ENCODE assay signal across 19 cellular contexts in the genomic region with DNA sequence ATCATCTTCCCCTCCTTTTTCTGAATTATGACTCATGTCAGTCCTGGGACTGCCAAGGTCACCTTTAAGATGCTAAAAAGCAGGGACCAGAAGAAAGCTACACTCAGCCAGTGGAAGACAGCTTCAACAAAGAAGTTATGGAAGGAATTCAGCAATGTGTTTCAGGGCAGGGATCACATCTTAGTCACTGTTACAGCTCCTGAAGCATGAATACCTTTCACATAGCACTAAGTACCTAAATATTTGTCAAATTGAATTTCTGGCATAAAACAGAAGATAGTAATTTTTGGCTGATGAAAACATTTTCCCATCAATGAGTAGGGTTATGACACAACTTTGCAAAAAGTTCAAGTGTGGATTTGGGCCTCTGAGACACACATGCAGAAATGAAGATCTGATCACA. TPM values are rescaled to one million over a fixed set of nuclear protein-coding genes. Genes with fewer than 3 reads are reported as not detected.
A peak's percentile ranks its signal among the peaks of the same experiment; 100 is the strongest.
DNase-seq lines count a peak whose midpoint lies in the region; ATAC-seq, FAIRE-seq and TF ChIP-seq lines count a peak whose summit lies in the region.
"Had no signal": no experiment of that assay in that cellular context is flagged by ENCODE, and none has a peak within 500 bp of the region (broad histone marks: within the 10 kb centered on the region; RNA-seq: fewer than 3 reads in every experiment).

No MANE protein-coding gene starts in this region.

- intact Hi-C loops in posterior vena cava (cut with DNase I) = no loop called here

- DNase-seq in stimulated activated naive CD8-positive, alpha-beta T cell treated with anti-CD3 and anti-CD28 coated beads, Interleukin-15, amount 100 ng/mL, for 72 hours = no peak
- no peak for DNase-seq in stimulated activated naive CD8-positive, alpha-beta T cell treated with anti-CD3 and anti-CD28 coated beads, Interleukin-15, Interleukin-2, amounts not matched to agents 100 U/mL and 50 U/mL, for 24 hours
- DNase-seq in astrocyte (ENCODE audit: low read depth) = peak; percentile 66
- DNase-seq in fibroblast of villous mesenchyme (ENCODE audit: low read depth) = peak; percentile 23
- DNase-seq in posterior vena cava (ENCODE audit: low spot score) = no peak
- no peak for DNase-seq in hepatic stellate cell (ENCODE audit: low spot score)
- DNase-seq: activated CD8-positive, alpha-beta memory T cell treated with anti-CD3 and anti-CD28 coated beads for 24 hours; NCI-H1436 treated with DMSO at 0.1 percent for 48 hours; NCI-H226; retina; stimulated activated CD4-positive, alpha-beta T cell treated with anti-CD3 and anti-CD28 coated beads, Interleukin-15, amount 100 ng/mL, for 24 hours had no signal

- H2AFZ ChIP-seq in astrocyte (ENCODE audit: low read depth, low read length) = no peak overlapping the region

- H3K27me3 Mint-ChIP-seq in stimulated activated naive CD8-positive, alpha-beta T cell treated with anti-CD3 and anti-CD28 coated beads, Interleukin-15, amount 100 ng/mL, for 72 hours = no peaks in the 10 kb centered on the region
- no peaks in the 10 kb centered on the region for H3K27me3 Mint-ChIP-seq in astrocyte (ENCODE audit: low read depth, unreplicated experiment)
- H3K27me3 Mint-ChIP-seq: natural killer cell treated with Interleukin-12 subunit alpha and Interleukin-12 subunit beta and Interleukin-15 and Interleukin-18, amount 100 ng/mL, for 72 hours had no signal

- H3K4me3 ChIP-seq in astrocyte (ENCODE audit: insufficient read depth, low read depth, low read length) (no peak overlapping the region), fibroblast of villous mesenchyme (ENCODE audit: low read depth, low read length) (no peak overlapping the region)

- peaks cover 57% of the 10 kb centered on the region for H3K4me1 Mint-ChIP-seq in stimulated activated naive CD8-positive, alpha-beta T cell treated with anti-CD3 and anti-CD28 coated beads, Interleukin-15, amount 100 ng/mL, for 72 hours
- peaks cover 46% of the 10 kb centered on the region for H3K4me1 Mint-ChIP-seq in astrocyte (ENCODE audit: low read depth, unreplicated experiment)

- H3K36me3 Mint-ChIP-seq in astrocyte (ENCODE audit: low read depth, unreplicated experiment) = peaks cover 16% of the 10 kb centered on the region

- H3K4me3 Mint-ChIP-seq in stimulated activated naive CD8-positive, alpha-beta T cell treated with anti-CD3 and anti-CD28 coated beads, Interleukin-15, amount 100 ng/mL, for 72 hours = no peak overlapping the region
- H3K4me3 Mint-ChIP-seq in astrocyte (ENCODE audit: unreplicated experiment) = no peak overlapping the region
- H3K4me3 Mint-ChIP-seq: natural killer cell treated with Interleukin-12 subunit alpha and Interleukin-12 subunit beta and Interleukin-15 and Interleukin-18, amount 100 ng/mL, for 72 hours had no signal

- no peaks in the 10 kb centered on the region for H3K27me3 ChIP-seq in astrocyte (ENCODE audit: insufficient read depth, low read length)

- H3K9ac ChIP-seq in astrocyte (ENCODE audit: low read length) = peak overlapping the region; percentile 6

- H3K27ac Mint-ChIP-seq in stimulated activated naive CD8-positive, alpha-beta T cell treated with anti-CD3 and anti-CD28 coated beads, Interleukin-15, amount 100 ng/mL, for 72 hours = peak overlapping the region; percentile 70 to 72
- no peak overlapping the region for H3K27ac Mint-ChIP-seq in astrocyte (ENCODE audit: unreplicated experiment)
- H3K27ac Mint-ChIP-seq: activated T-helper 2 cell treated with anti-CD3 and anti-CD28 coated beads, Interferon-gamma antibody, Interleukin-2, Interleukin-4, amounts not matched to agents 10 μg/mL and 5 μg/mL and 100 μg/mL, durations not matched to agents 14 hours and 24 hours and 36 hours; natural killer cell treated with Interleukin-12 subunit alpha and Interleukin-12 subunit beta and Interleukin-15 and Interleukin-18, amount 100 ng/mL, for 72 hours had no signal

- no peak for ATAC-seq in stimulated activated naive CD8-positive, alpha-beta T cell treated with anti-CD3 and anti-CD28 coated beads, Interleukin-15, amount 100 ng/mL, for 72 hours
- no peak for ATAC-seq in stimulated activated naive CD8-positive, alpha-beta T cell treated with anti-CD3 and anti-CD28 coated beads, Interleukin-15, Interleukin-2, amounts not matched to agents 100 U/mL and 50 U/mL, for 24 hours
- no peak for ATAC-seq in HG02981 (IDR thresholded peaks at IDR 0.05; ENCODE audit: unreplicated experiment)
- no peak for ATAC-seq in HG02623 (IDR thresholded peaks at IDR 0.05; ENCODE audit: unreplicated experiment)
- ATAC-seq: natural killer cell treated with Interleukin-12 subunit alpha and Interleukin-12 subunit beta and Interleukin-15 and Interleukin-18, amount 100 ng/mL, for 72 hours had no signal

- H3K36me3 ChIP-seq in astrocyte (ENCODE audit: insufficient read depth, low read length) = peaks cover 49% of the 10 kb centered on the region

- H3K79me2 ChIP-seq in astrocyte (ENCODE audit: insufficient read depth, low read length) = peaks cover 75% of the 10 kb centered on the region

- H3K9me3 ChIP-seq in astrocyte (ENCODE audit: insufficient read depth, low read depth, low read length) = no peaks in the 10 kb centered on the region

- peak; percentile 5 for FAIRE-seq in astrocyte (lab: Jason Lieb, UNC)
- FAIRE-seq: colon, endometrium had no signal

- H4K20me1 ChIP-seq in astrocyte (ENCODE audit: insufficient read depth, low read length) = peaks cover 91% of the 10 kb centered on the region

- peak overlapping the region; percentile 40 for H3K27ac ChIP-seq in astrocyte (ENCODE audit: low read depth, low read length)

- no peaks in the 10 kb centered on the region for H3K9me3 Mint-ChIP-seq in stimulated activated naive CD8-positive, alpha-beta T cell treated with anti-CD3 and anti-CD28 coated beads, Interleukin-15, amount 100 ng/mL, for 72 hours
- no peaks in the 10 kb centered on the region for H3K9me3 Mint-ChIP-seq in astrocyte (ENCODE audit: unreplicated experiment)
- H3K9me3 Mint-ChIP-seq: activated T-helper 2 cell treated with anti-CD3 and anti-CD28 coated beads, Interferon-gamma antibody, Interleukin-2, Interleukin-4, amounts not matched to agents 10 μg/mL and 5 μg/mL and 100 μg/mL, durations not matched to agents 14 hours and 24 hours and 36 hours; natural killer cell treated with Interleukin-12 subunit alpha and Interleukin-12 subunit beta and Interleukin-15 and Interleukin-18, amount 100 ng/mL, for 72 hours had no signal

- TF ChIP-seq CTCF in astrocyte (IDR thresholded peaks at IDR 0.05; ENCODE audit: insufficient read depth, low read depth, low read length) (no peak), fibroblast of villous mesenchyme (IDR thresholded peaks at IDR 0.05; ENCODE audit: insufficient read depth, low read depth, low read length) (no peak)

- peak overlapping the region; percentile 11 for H3K4me2 ChIP-seq in astrocyte (ENCODE audit: low read length)

- peaks cover 21% of the 10 kb centered on the region for H3K4me1 ChIP-seq in astrocyte (ENCODE audit: insufficient read depth, low read length)

RNA-seq across cellular contexts. Expression of gene DDB1, which starts 5.2 kb away (rescaled TPM):
- total RNA-seq in astrocyte (222 and 251 TPM in 2 replicates), fibroblast of villous mesenchyme (252 and 335 TPM in 2 replicates), posterior vena cava (100 to 1,000 TPM; 142 to 151 TPM)

RNA-seq across cellular contexts. Expression of gene TKFC, which starts 5.4 kb away (rescaled TPM):
- 23.8 and 23.9 TPM in 2 replicates for total RNA-seq in astrocyte
- total RNA-seq in fibroblast of villous mesenchyme = 22.9 and 23.7 TPM in 2 replicates
- 10 to 100 TPM; 15.2 to 24.6 TPM for total RNA-seq in posterior vena cava

RNA-seq across cellular contexts. Expression of gene VWCE, which starts 32.6 kb away (rescaled TPM):
- total RNA-seq in astrocyte = 12.2 and 17.7 TPM in 2 replicates
- 1.3 and 2.2 TPM in 2 replicates for total RNA-seq in fibroblast of villous mesenchyme
- 1 to 10 TPM; 1.6 to 2.9 TPM for total RNA-seq in posterior vena cava
- total RNA-seq: Daoy, M059J had no signal

RNA-seq across cellular contexts. Expression of gene CYB561A3, which starts 34.0 kb away (rescaled TPM):
- total RNA-seq in astrocyte = 26.4 and 29.2 TPM in 2 replicates
- total RNA-seq in fibroblast of villous mesenchyme = 124 and 144 TPM in 2 replicates
- 10 to 100 TPM; 28.9 to 33.6 TPM for total RNA-seq in posterior vena cava

RNA-seq across cellular contexts. Expression of gene TMEM138, which starts 34.5 kb away (rescaled TPM):
- total RNA-seq in astrocyte = 32.9 and 36.8 TPM in 2 replicates
- total RNA-seq in fibroblast of villous mesenchyme = 45.7 and 59.2 TPM in 2 replicates
- total RNA-seq in posterior vena cava = 10 to 100 TPM; 36.0 to 49.2 TPM

Comparison
In these comparisons a context has a peak if more than half of its experiments do, and no peak if none do; other contexts are left out.
1. DNase-seq: peak in astrocyte (single experiment) and fibroblast of villous mesenchyme (single experiment); none in stimulated activated naive CD8-positive, alpha-beta T cell treated with anti-CD3 and anti-CD28 coated beads, Interleukin-15, amount 100 ng/mL, for 72 hours (0 of 2), stimulated activated naive CD8-positive, alpha-beta T cell treated with anti-CD3 and anti-CD28 coated beads, Interleukin-15, Interleukin-2, amounts not matched to agents 100 U/mL and 50 U/mL, for 24 hours (single experiment), posterior vena cava (single experiment) and hepatic stellate cell (single experiment).